Comparison of ENCODE assay signal across 10 cellular contexts in genomic region chr7:97973206-97973658, GRCh38. TPM values are rescaled to one million over a fixed set of nuclear protein-coding genes. Genes with fewer than 3 reads are reported as not detected.
DNase-seq lines count a peak whose midpoint lies in the region; ATAC-seq and TF ChIP-seq lines count a peak whose summit lies in the region.
"Had no signal": no experiment of that assay in that cellular context is flagged by ENCODE, and none has a peak within 500 bp of the region (broad histone marks: within the 10 kb centered on the region; RNA-seq: fewer than 3 reads in every experiment).

No MANE protein-coding gene starts in this region.

- no peaks in the 10 kb centered on the region for H3K9me3 ChIP-seq in CD8-positive, alpha-beta memory T cell (ENCODE audit: low read length)
- no peaks in the 10 kb centered on the region for H3K9me3 ChIP-seq in HUES6 (ENCODE audit: control insufficient read depth, insufficient read depth, low read depth, low read length)
- H3K9me3 ChIP-seq in iPS-20b (ENCODE audit: insufficient read depth, low read depth, low read length) = no peaks in the 10 kb centered on the region
- no peaks in the 10 kb centered on the region for H3K9me3 ChIP-seq in right cardiac atrium (ENCODE audit: control insufficient read depth, low read length)
- H3K9me3 ChIP-seq in Peyer's patch = no peaks in the 10 kb centered on the region

- 84% methylated on average over 17 of the region's 17 CpGs for WGBS in right cardiac atrium

- peak overlapping the region; percentile 37 to 95 (median 72) for H3K4me3 Mint-ChIP-seq in CD8-positive, alpha-beta memory T cell

- H3K27me3 ChIP-seq in CD8-positive, alpha-beta memory T cell (ENCODE audit: insufficient read depth, low read length, poor library complexity, severe bottlenecking) = no peaks in the 10 kb centered on the region
- H3K27me3 ChIP-seq in HUES6 (ENCODE audit: control insufficient read depth, insufficient read depth, low read length) (no peaks in the 10 kb centered on the region), iPS-20b (ENCODE audit: insufficient read depth, low read length) (no peaks in the 10 kb centered on the region), right cardiac atrium (ENCODE audit: control insufficient read depth, insufficient read depth) (no peaks in the 10 kb centered on the region), Peyer's patch (no peaks in the 10 kb centered on the region)

- POLR2A ChIA-PET in CD8-positive, alpha-beta memory T cell (lab: Charles Lee) = no interaction called here

- no peaks in the 10 kb centered on the region for H3K27me3 Mint-ChIP-seq in CD8-positive, alpha-beta memory T cell

- no peak overlapping the region for H3K4me3 ChIP-seq in CD8-positive, alpha-beta memory T cell (ENCODE audit: low read length)
- H3K4me3 ChIP-seq in HUES6 (ENCODE audit: low read depth, low read length) = peak overlapping the region; percentile 66
- peak overlapping the region; percentile 57; the same call in 1 of the 2 replicates for H3K4me3 ChIP-seq in iPS-20b (ENCODE audit: low read length)
- no peak overlapping the region for H3K4me3 ChIP-seq in right cardiac atrium (ENCODE audit: low read length)
- H3K4me3 ChIP-seq in Peyer's patch = no peak overlapping the region

- H3K9ac ChIP-seq in HUES6 (ENCODE audit: low read length) = no peak overlapping the region
- H3K9ac ChIP-seq in iPS-20b (ENCODE audit: low read depth, low read length) = no peak overlapping the region

- no peaks in the 10 kb centered on the region for H3K36me3 ChIP-seq in CD8-positive, alpha-beta memory T cell (ENCODE audit: insufficient read depth, low read length)
- H3K36me3 ChIP-seq in HUES6 (ENCODE audit: control insufficient read depth, insufficient read depth, low read length) = peaks cover 8% of the 10 kb centered on the region
- peaks cover 10% of the 10 kb centered on the region for H3K36me3 ChIP-seq in iPS-20b (ENCODE audit: insufficient read depth, low read depth, low read length)
- peaks cover 0 to 9% (median 0%) of the 10 kb centered on the region in 3 donors for H3K36me3 ChIP-seq in Peyer's patch

- no peak for TF ChIP-seq CTCF in Peyer's patch (IDR thresholded peaks at IDR 0.05)

- no peak for ATAC-seq in HG02610 (IDR thresholded peaks at IDR 0.05; ENCODE audit: unreplicated experiment)
- no peak for ATAC-seq in right cardiac atrium

- DNase-seq in CD8-positive, alpha-beta memory T cell = no peak
- DNase-seq in RKO (ENCODE audit: low spot score) (peak; percentile 98), right cardiac atrium (no peak), Peyer's patch (no peak), NCI-H524 (lab: John Stamatoyannopoulos, UW) (no peak)
- DNase-seq: GDM1, T1000 had no signal

- intact Hi-C loops in right cardiac atrium (cut with DNase I) = no loop called here

- H3K27ac Mint-ChIP-seq in CD8-positive, alpha-beta memory T cell = peak overlapping the region in 2 of 8 donors; percentile 68 to 91

- H3K36me3 Mint-ChIP-seq in CD8-positive, alpha-beta memory T cell = peaks cover 4 to 22% (median 4%) of the 10 kb centered on the region in 3 donors

- peaks cover 14% of the 10 kb centered on the region for H3K4me1 ChIP-seq in CD8-positive, alpha-beta memory T cell (ENCODE audit: insufficient read depth, low read length)
- H3K4me1 ChIP-seq in HUES6 (ENCODE audit: control insufficient read depth, insufficient read depth, low read length) = no peaks in the 10 kb centered on the region
- no peaks in the 10 kb centered on the region for H3K4me1 ChIP-seq in iPS-20b (ENCODE audit: insufficient read depth, low read length)
- H3K4me1 ChIP-seq in right cardiac atrium (ENCODE audit: control insufficient read depth, insufficient read depth, low read length) = peaks cover 3% of the 10 kb centered on the region
- peaks cover 0 to 3% (median 0%) of the 10 kb centered on the region in 4 donors for H3K4me1 ChIP-seq in Peyer's patch

- CTCF ChIA-PET in CD8-positive, alpha-beta memory T cell (lab: Charles Lee) = no interaction called here

- H3K27ac ChIP-seq in CD8-positive, alpha-beta memory T cell (ENCODE audit: low read depth, low read length) = no peak overlapping the region
- H3K27ac ChIP-seq in HUES6 (ENCODE audit: low read depth, low read length) (no peak overlapping the region), iPS-20b (ENCODE audit: low read length) (no peak overlapping the region), right cardiac atrium (ENCODE audit: low read length) (no peak overlapping the region), Peyer's patch (no peak overlapping the region)

- H3K4me1 Mint-ChIP-seq in CD8-positive, alpha-beta memory T cell = peaks cover 17 to 38% (median 36%) of the 10 kb centered on the region in 3 donors

- TF ChIP-seq POLR2A in Peyer's patch (IDR thresholded peaks at IDR 0.05) = no peak

- peaks cover 0 to 2% (median 0%) of the 10 kb centered on the region in 5 donors for H3K9me3 Mint-ChIP-seq in CD8-positive, alpha-beta memory T cell

RNA-seq across cellular contexts. Expression of gene OCM2, which starts 16.8 kb away (rescaled TPM):
- not detected for total RNA-seq in CD8-positive, alpha-beta memory T cell
- not detected for polyA plus RNA-seq in CD8-positive, alpha-beta memory T cell
- total RNA-seq in right cardiac atrium = not detected
- polyA plus RNA-seq in right cardiac atrium = not detected
- total RNA-seq in Peyer's patch = not detected

Comparison
In these comparisons a context has a peak if more than half of its experiments do, and no peak if none do; other contexts are left out.
1. H3K4me3 ChIP-seq: peak in HUES6 (single experiment) and iPS-20b (single experiment); none in CD8-positive, alpha-beta memory T cell (single experiment), right cardiac atrium (single experiment) and Peyer's patch (0 of 4).